ENCODE assay signal across 18 cellular contexts in the genomic region with DNA sequence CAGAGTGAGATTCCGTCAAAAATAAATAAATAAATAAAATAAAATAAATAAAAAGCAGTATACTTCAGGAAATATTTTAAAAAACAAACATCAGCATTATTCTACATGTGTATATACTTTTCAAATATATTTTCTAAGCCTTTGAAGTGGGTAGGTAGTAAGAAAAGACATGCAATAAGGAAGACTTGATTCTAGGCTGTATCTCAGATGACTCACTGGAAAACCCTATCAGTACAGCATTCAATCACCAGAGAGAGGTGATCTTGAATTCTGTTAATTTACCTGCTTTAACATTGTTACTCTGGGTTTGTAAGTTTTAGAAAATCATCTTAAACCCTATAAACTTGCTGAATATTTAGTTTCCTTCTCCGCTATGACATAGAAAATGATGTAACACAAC.
A peak's percentile ranks its signal among the peaks of the same experiment; 100 is the strongest.
DNase-seq lines count a peak whose midpoint lies in the region; ATAC-seq, FAIRE-seq and TF ChIP-seq lines count a peak whose summit lies in the region.
"Had no signal": no experiment of that assay in that cellular context is flagged by ENCODE, and none has a peak within 500 bp of the region (broad histone marks: within the 10 kb centered on the region; RNA-seq: fewer than 3 reads in every experiment).

No MANE protein-coding gene starts in this region.

- WGBS in right cardiac atrium: 93% methylated on average over 2 of the region's 2 CpGs
- WGBS in K562 (ENCODE audit: insufficient coverage, low coverage, missing lambda C conversion rate): 83% methylated on average over 2 of the region's 2 CpGs
- 54 to 82% methylated on average over 2 of the region's 2 CpGs for WGBS in sigmoid colon, 2 donors
- 76 to 87% (median 85%) methylated on average over 2 of the region's 2 CpGs for WGBS in small intestine, 3 donors

- in situ Hi-C loops in K562 (cut with MboI): loop anchor here (25.0 kb wide), 1 partner anchor 267 kb away; no protein-coding TSS in a partner anchor

- TF ChIP-seq RAD21 in K562 (CRISPR knock-in tag; conservative IDR thresholded peaks at IDR 0.05 in 1 of 2, IDR thresholded peaks at IDR 0.05 in 1 of 2): no peak

- H3K36me3 ChIP-seq in left ventricle myocardium inferior: peaks cover 6% of the 10 kb centered on the region
- H3K36me3 ChIP-seq in K562 (ENCODE audit: control insufficient read depth, insufficient read depth, low read length): no peaks in the 10 kb centered on the region; the same call in 2 of the 3 replicates
- no peaks in the 10 kb centered on the region for H3K36me3 ChIP-seq in sigmoid colon
- no peaks in the 10 kb centered on the region for H3K36me3 ChIP-seq in small intestine (ENCODE audit: control insufficient read depth in 2 of 2, insufficient read depth in 2 of 2, low read length in 2 of 2)

- H3K9ac ChIP-seq in K562 (ENCODE audit: insufficient read depth in 1 of 2, low read depth in 2 of 2, low read length in 2 of 2): no peak overlapping the region

- no peak overlapping the region for H3K4me2 ChIP-seq in K562 (ENCODE audit: insufficient read depth, low read length)

- H2AFZ ChIP-seq in K562 (ENCODE audit: low read depth, low read length): no peak overlapping the region

- CTCF ChIA-PET in K562 (lab: Yijun Ruan, JAX; ENCODE audit: low intra/inter-chr PET ratio): no interaction called here

- no peak for TF ChIP-seq EP300 in K562 (IDR thresholded peaks at IDR 0.05; ENCODE audit: low read length)
- no peak for TF ChIP-seq EP300 in sigmoid colon (IDR thresholded peaks at IDR 0.05)

- H3K79me2 ChIP-seq in K562 (ENCODE audit: control insufficient read depth, insufficient read depth, low read length): peaks cover 9% of the 10 kb centered on the region; the same call in 2 of the 3 replicates

- TF ChIP-seq CTCF in left ventricle myocardium inferior (IDR thresholded peaks at IDR 0.05; ENCODE audit: borderline replicate concordance) (no peak), K562 (IDR thresholded peaks at IDR 0.05 in 2 of 3, conservative IDR thresholded peaks at IDR 0.05 in 1 of 3; ENCODE audit: insufficient read depth in 2 of 3, low read depth in 1 of 3, low read length in 3 of 3) (no peak), sigmoid colon (IDR thresholded peaks at IDR 0.05) (no peak)

- DNase-seq in left ventricle myocardium inferior (no peak), right cardiac atrium (no peak), K562 (ENCODE audit: extremely low read depth in 1 of 4, low spot score in 3 of 4) (no peak), sigmoid colon (no peak), DMS 273 treated with DMSO at 0.1 percent for 48 hours (lab: John Stamatoyannopoulos, UW) (no peak), small intestine (no peak), COR-L47 (lab: John Stamatoyannopoulos, UW) (no peak)
- DNase-seq: activated naive CD4-positive, alpha-beta T cell treated with anti-CD3 and anti-CD28 coated beads, Interleukin-2, amount 50 U/mL, for 16 hours; activated T-cell treated with anti-CD3 and anti-CD28 coated beads, Interleukin-2, amount 50 U/mL, for 1 hour; CD8-positive, alpha-beta T cell; cerebellar nuclear complex; DMS53; effector CD4-positive, alpha-beta T cell; MM.1S; NCI-H82; T-cell had no signal

- intact Hi-C loops in left ventricle myocardium inferior (cut with micrococcal nuclease) (no loop called here), right cardiac atrium (cut with DNase I) (no loop called here), K562 (cut with micrococcal nuclease) (no loop called here), sigmoid colon (cut with DNase I) (no loop called here)

- no peaks in the 10 kb centered on the region for H3K9me1 ChIP-seq in K562 (ENCODE audit: control insufficient read depth, insufficient read depth, low read length)

- FAIRE-seq in K562 (lab: Jason Lieb, UNC) (no peak), small intestine (lab: Jason Lieb, UNC) (no peak)
- FAIRE-seq: astrocyte had no signal

- ATAC-seq in right cardiac atrium (no peak), K562 (no peak)
- ATAC-seq: CD8-positive, alpha-beta T cell; T-cell had no signal

- H3K4me1 ChIP-seq in left ventricle myocardium inferior: peaks cover 52% of the 10 kb centered on the region
- peaks cover 10% of the 10 kb centered on the region for H3K4me1 ChIP-seq in right cardiac atrium (ENCODE audit: control insufficient read depth, insufficient read depth, low read length)
- no peaks in the 10 kb centered on the region for H3K4me1 ChIP-seq in K562 (replicated peaks in 1 of 2; ENCODE audit: control insufficient read depth in 2 of 2, insufficient read depth in 2 of 2, low read length in 2 of 2)
- H3K4me1 ChIP-seq in sigmoid colon: peaks cover 0 to 34% (median 15%) of the 10 kb centered on the region in 4 donors
- H3K4me1 ChIP-seq in small intestine (ENCODE audit: control insufficient read depth in 2 of 2, insufficient read depth in 1 of 2, low read depth in 1 of 2, low read length in 1 of 2): peaks cover 2 to 7% of the 10 kb centered on the region in 2 donors

- no peaks in the 10 kb centered on the region for H4K20me1 ChIP-seq in K562 (replicated peaks; ENCODE audit: control insufficient read depth, insufficient read depth, low read length)

- H3K27me3 ChIP-seq in left ventricle myocardium inferior (ENCODE audit: low read depth): no peaks in the 10 kb centered on the region
- H3K27me3 ChIP-seq in right cardiac atrium (ENCODE audit: control insufficient read depth, insufficient read depth): no peaks in the 10 kb centered on the region
- no peaks in the 10 kb centered on the region for H3K27me3 ChIP-seq in K562 (ENCODE audit: control insufficient read depth in 2 of 2, insufficient read depth in 2 of 2, low read length in 2 of 2)
- no peaks in the 10 kb centered on the region for H3K27me3 ChIP-seq in sigmoid colon
- no peaks in the 10 kb centered on the region for H3K27me3 ChIP-seq in small intestine (ENCODE audit: control insufficient read depth in 2 of 2, insufficient read depth in 2 of 2, low read length in 2 of 2)
- H3K27me3 ChIP-seq: gastroesophageal sphincter had no signal

- H3K4me3 ChIP-seq in left ventricle myocardium inferior: no peak overlapping the region
- no peak overlapping the region for H3K4me3 ChIP-seq in right cardiac atrium (ENCODE audit: low read length)
- no peak overlapping the region for H3K4me3 ChIP-seq in K562
- no peak overlapping the region for H3K4me3 ChIP-seq in sigmoid colon
- H3K4me3 ChIP-seq in small intestine (ENCODE audit: low read depth in 1 of 2, low read length in 2 of 2): no peak overlapping the region
- H3K4me3 ChIP-seq: gastroesophageal sphincter had no signal

- BruUV-seq in K562 (replicated peaks; lab: Mats Ljungman, UMichigan): no TSS peak

- H3K27ac ChIP-seq in left ventricle myocardium inferior (replicated peaks): peak overlapping the region; percentile 61
- H3K27ac ChIP-seq in right cardiac atrium (ENCODE audit: low read length): no peak overlapping the region
- no peak overlapping the region for H3K27ac ChIP-seq in K562 (ENCODE audit: extremely low read depth, low read depth, low read length)
- H3K27ac ChIP-seq in sigmoid colon: peak overlapping the region in 3 of 4 donors; percentile 39 to 59 (median 46)
- peak overlapping the region in 1 of 2 donors; percentile 16 for H3K27ac ChIP-seq in small intestine (ENCODE audit: low read depth in 1 of 2, low read length in 1 of 2)

- H3K9me3 ChIP-seq in left ventricle myocardium inferior (replicated peaks) (no peaks in the 10 kb centered on the region), right cardiac atrium (ENCODE audit: control insufficient read depth, low read length) (no peaks in the 10 kb centered on the region), K562 (replicated peaks; ENCODE audit: control insufficient read depth, insufficient read depth, low read depth, low read length) (no peaks in the 10 kb centered on the region), sigmoid colon (no peaks in the 10 kb centered on the region), small intestine (ENCODE audit: control insufficient read depth, low read depth) (no peaks in the 10 kb centered on the region)
- H3K9me3 ChIP-seq: gastroesophageal sphincter had no signal

- no peak for TF ChIP-seq POLR2A in K562 (conservative IDR thresholded peaks at IDR 0.05)
- no peak for TF ChIP-seq POLR2A in sigmoid colon (IDR thresholded peaks at IDR 0.05)

- POLR2A ChIA-PET in K562 (lab: Yijun Ruan, JAX): no interaction called here

TF ChIP-seq in K562, 482 proteins besides CTCF, POLR2A, EP300 and RAD21:
- TF ChIP-seq ZNF316 (IDR thresholded peaks at IDR 0.05): peak; percentile 8; the same call in 1 of the 2 replicates
- no peak for TF ChIP-seq MAFK (IDR thresholded peaks at IDR 0.05; ENCODE audit: low read length)
TF ChIP-seq in K562: peak in this region for 1.

Comparison
In these comparisons a context has a peak if more than half of its experiments do, and no peak if none do; other contexts are left out.
1. H3K27ac ChIP-seq: peak in left ventricle myocardium inferior (single experiment) and sigmoid colon (3 of 4); none in right cardiac atrium (single experiment) and K562 (single experiment).